In the genomic region with DNA sequence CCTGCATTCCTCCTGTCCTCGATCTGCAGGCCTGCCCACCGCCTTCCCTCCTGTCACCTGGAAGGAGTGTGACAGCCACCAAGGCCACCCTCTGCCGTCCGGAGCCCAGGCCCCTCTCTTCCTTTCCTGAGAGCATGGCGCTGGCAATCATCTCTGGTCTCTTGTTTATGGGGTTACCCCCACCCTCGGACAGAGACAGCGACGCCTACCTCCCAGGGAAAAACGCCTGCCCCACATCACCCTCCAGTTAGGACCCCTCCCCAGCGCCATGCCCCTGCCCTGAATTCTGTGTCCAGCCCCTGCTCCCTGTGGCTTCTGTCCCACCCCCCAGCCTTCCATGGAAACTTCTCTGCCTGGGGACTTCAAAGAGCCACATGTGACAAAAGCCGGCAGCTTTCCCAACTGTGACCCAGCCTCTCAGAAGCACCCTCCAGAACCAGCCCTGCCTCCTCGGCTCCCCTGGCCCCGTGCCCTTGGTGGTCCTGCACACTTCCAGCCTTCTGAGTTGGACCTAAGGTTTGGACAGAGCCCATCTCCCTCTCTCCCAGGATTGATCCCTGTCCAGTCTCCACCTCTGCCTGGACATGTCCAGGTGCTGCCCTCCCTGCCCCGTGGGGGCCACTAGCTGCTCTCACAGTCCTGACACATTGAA, we compare ENCODE assay signal across 25 cellular contexts.
DNase-seq lines count a peak whose midpoint lies in the region; ATAC-seq, FAIRE-seq and TF ChIP-seq lines count a peak whose summit lies in the region.
"Had no signal": no experiment of that assay in that cellular context is flagged by ENCODE, and none has a peak within 500 bp of the region (broad histone marks: within the 10 kb centered on the region; RNA-seq: fewer than 3 reads in every experiment).

No MANE protein-coding gene starts in this region.

- no peak overlapping the region for H3K9ac ChIP-seq in kidney (ENCODE audit: low read length in 2 of 2)

- peak overlapping the region; percentile 37 for H3K27ac Mint-ChIP-seq in activated T-cell treated with anti-CD3 and anti-CD28 coated beads, Interleukin-2, amount 50 U/mL, for 72 hours
- peak overlapping the region; percentile 39 for H3K27ac Mint-ChIP-seq in T-helper 17 cell
- peak overlapping the region; percentile 89 for H3K27ac Mint-ChIP-seq in central memory CD8-positive, alpha-beta T cell (ENCODE audit: low read depth)
- H3K27ac Mint-ChIP-seq: naive B cell had no signal

- H3K4me1 ChIP-seq in kidney (ENCODE audit: control insufficient read depth in 1 of 2, insufficient read depth in 1 of 2, low read depth in 1 of 2, low read length in 2 of 2) = no peaks in the 10 kb centered on the region
- H3K4me1 ChIP-seq: adrenal gland, foreskin keratinocyte, left ventricle myocardium inferior, thyroid gland had no signal

- TF ChIP-seq CTCF in kidney (IDR thresholded peaks at IDR 0.05; ENCODE audit: borderline replicate concordance, extremely low read depth, insufficient read depth) = no peak

- intact Hi-C loops in posterior vena cava (cut with DNase I) (no loop called here), kidney (cut with DNase I) (no loop called here)

- H3K36me3 Mint-ChIP-seq in activated T-cell treated with anti-CD3 and anti-CD28 coated beads, Interleukin-2, amount 50 U/mL, for 72 hours (ENCODE audit: insufficient read depth in 2 of 2) = peaks cover 2 to 8% of the 10 kb centered on the region in 2 donors
- peaks cover 2% of the 10 kb centered on the region for H3K36me3 Mint-ChIP-seq in T-helper 17 cell (ENCODE audit: low read depth)
- peaks cover 4% of the 10 kb centered on the region for H3K36me3 Mint-ChIP-seq in central memory CD8-positive, alpha-beta T cell (ENCODE audit: insufficient read depth)
- H3K36me3 Mint-ChIP-seq: brain, naive B cell had no signal

- DNase-seq in activated T-cell treated with anti-CD3 and anti-CD28 coated beads, Interleukin-2, amount 50 U/mL, for 72 hours = peak in 1 of 2 donors; percentile 6
- DNase-seq in activated T-cell treated with anti-CD3 and anti-CD28 coated beads, Interleukin-2, amount 50 U/mL, for 1 hour = no peak
- no peak for DNase-seq in T-helper 17 cell
- no peak for DNase-seq in central memory CD8-positive, alpha-beta T cell (ENCODE audit: low spot score in 2 of 2)
- peak; percentile 59 for DNase-seq in posterior vena cava (ENCODE audit: low spot score)
- no peak for DNase-seq in kidney
- DNase-seq: adrenal gland, foreskin keratinocyte, HCEC 1CT, hypothalamus, left ventricle myocardium inferior, naive B cell, NCI-H1694, NCI-H524, PC-9, SHP77 treated with DMSO at 0.1 percent for 48 hours, thyroid gland had no signal

- peak overlapping the region in 1 of 2 donors; percentile 65 for H3K4me3 Mint-ChIP-seq in activated T-cell treated with anti-CD3 and anti-CD28 coated beads, Interleukin-2, amount 50 U/mL, for 72 hours
- peak overlapping the region; percentile 66 for H3K4me3 Mint-ChIP-seq in T-helper 17 cell
- peak overlapping the region; percentile 44 for H3K4me3 Mint-ChIP-seq in central memory CD8-positive, alpha-beta T cell
- H3K4me3 Mint-ChIP-seq: brain had no signal

- ATAC-seq in activated T-cell treated with anti-CD3 and anti-CD28 coated beads, Interleukin-2, amount 50 U/mL, for 72 hours (replicated peaks in 1 of 2) = no peak
- ATAC-seq in T-helper 17 cell (no peak), HG03280 (IDR thresholded peaks at IDR 0.05; ENCODE audit: unreplicated experiment) (no peak), GM21825 (IDR thresholded peaks at IDR 0.05; ENCODE audit: unreplicated experiment) (no peak)
- ATAC-seq in central memory CD8-positive, alpha-beta T cell (replicated peaks; ENCODE audit: extremely low read depth, poor library complexity, severe bottlenecking) = no peak
- ATAC-seq: esophagus mucosa, foreskin keratinocyte, HepG2 had no signal

- H3K27me3 Mint-ChIP-seq in activated T-cell treated with anti-CD3 and anti-CD28 coated beads, Interleukin-2, amount 50 U/mL, for 72 hours (ENCODE audit: low read depth) = peaks cover 21% of the 10 kb centered on the region
- H3K27me3 Mint-ChIP-seq in T-helper 17 cell = peaks cover 6% of the 10 kb centered on the region
- no peaks in the 10 kb centered on the region for H3K27me3 Mint-ChIP-seq in central memory CD8-positive, alpha-beta T cell

- peaks cover 59% of the 10 kb centered on the region for H3K4me1 Mint-ChIP-seq in activated T-cell treated with anti-CD3 and anti-CD28 coated beads, Interleukin-2, amount 50 U/mL, for 72 hours (ENCODE audit: low read depth)
- peaks cover 18% of the 10 kb centered on the region for H3K4me1 Mint-ChIP-seq in T-helper 17 cell
- peaks cover 45% of the 10 kb centered on the region for H3K4me1 Mint-ChIP-seq in central memory CD8-positive, alpha-beta T cell

- H3K27ac ChIP-seq in kidney (ENCODE audit: low read depth in 2 of 2, low read length in 2 of 2) = no peak overlapping the region
- H3K27ac ChIP-seq: adrenal gland, foreskin keratinocyte, left ventricle myocardium inferior, PC-9, thyroid gland had no signal

- peaks cover 2% of the 10 kb centered on the region in 2 donors for H3K9me3 Mint-ChIP-seq in activated T-cell treated with anti-CD3 and anti-CD28 coated beads, Interleukin-2, amount 50 U/mL, for 72 hours
- H3K9me3 Mint-ChIP-seq in central memory CD8-positive, alpha-beta T cell = no peaks in the 10 kb centered on the region

- FAIRE-seq in kidney (lab: Jason Lieb, UNC) = no peak
- FAIRE-seq: D721Med, GM12892, HepG2, TTC549 had no signal

- no peak overlapping the region for H3K4me3 ChIP-seq in kidney (ENCODE audit: low read length in 2 of 2)
- H3K4me3 ChIP-seq: adrenal gland, left ventricle myocardium inferior, PC-9, thyroid gland had no signal

- H3K9me3 ChIP-seq in T-helper 17 cell (ENCODE audit: control insufficient read depth, low read length, poor library complexity, severe bottlenecking) (no peaks in the 10 kb centered on the region), kidney (ENCODE audit: control insufficient read depth in 1 of 2, low read length in 2 of 2) (no peaks in the 10 kb centered on the region)
- H3K9me3 ChIP-seq: adrenal gland, left ventricle myocardium inferior, thyroid gland had no signal

- H3K36me3 ChIP-seq in kidney (ENCODE audit: control insufficient read depth in 1 of 2, insufficient read depth in 2 of 2, low read length in 2 of 2) = no peaks in the 10 kb centered on the region
- H3K36me3 ChIP-seq: adrenal gland, left ventricle myocardium inferior, thyroid gland had no signal

Comparison
In these comparisons a context has a peak if more than half of its experiments do, and no peak if none do; other contexts are left out.
1. H3K27ac Mint-ChIP-seq: peak in every context shown above with its lines; median percentile 89 in central memory CD8-positive, alpha-beta T cell; 39 in T-helper 17 cell; 37 in activated T-cell treated with anti-CD3 and anti-CD28 coated beads, Interleukin-2, amount 50 U/mL, for 72 hours.